In the genomic region with DNA sequence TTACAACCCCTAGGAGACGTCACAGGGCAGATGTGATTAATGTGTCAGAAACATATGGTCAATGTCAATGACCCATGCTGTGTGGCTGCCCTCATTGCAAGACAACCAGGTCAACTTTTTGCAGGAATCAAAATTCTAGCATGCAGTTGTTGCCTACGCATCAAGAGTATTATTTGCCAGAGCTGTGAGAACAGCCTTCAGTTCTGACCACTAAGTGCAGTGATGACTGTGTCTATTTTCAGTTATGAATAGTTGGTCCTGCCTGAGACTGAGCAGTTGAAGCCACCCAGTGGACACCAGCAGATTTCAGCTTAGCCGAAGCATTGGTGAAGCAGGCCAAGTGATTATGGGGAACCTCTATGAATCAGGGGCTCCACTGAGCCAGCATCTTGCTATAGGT, we compare ENCODE assay signal across 11 cellular contexts. TPM values are rescaled to one million over a fixed set of nuclear protein-coding genes. Genes with fewer than 3 reads are reported as not detected.
DNase-seq lines count a peak whose midpoint lies in the region; ATAC-seq and TF ChIP-seq lines count a peak whose summit lies in the region.
"Had no signal": no experiment of that assay in that cellular context is flagged by ENCODE, and none has a peak within 500 bp of the region (broad histone marks: within the 10 kb centered on the region; RNA-seq: fewer than 3 reads in every experiment).

No MANE protein-coding gene starts in this region.

- no peaks in the 10 kb centered on the region for H3K27me3 ChIP-seq in A673 (replicated peaks; ENCODE audit: insufficient read depth, low read depth, low read length, poor library complexity)
- H3K27me3 ChIP-seq: BLaER1 treated with 17β-estradiol and CSF1 and Interleukin-3, amounts not matched to agents 10 nM and 100 nM had no signal

- H3K4me3 ChIP-seq in GM12864 (ENCODE audit: low read depth, low read length) (no peak overlapping the region), A673 (ENCODE audit: low read depth, low read length, poor library complexity, severe bottlenecking) (no peak overlapping the region)
- H3K4me3 ChIP-seq: BLaER1 treated with 17β-estradiol and CSF1 and Interleukin-3, amounts not matched to agents 10 nM and 100 nM; lung; PC-9 had no signal

- no peaks in the 10 kb centered on the region for H3K4me1 Mint-ChIP-seq in activated B cell treated with CpG ODN at 0.5 μM for 24 hours

- POLR2A ChIA-PET in activated B cell treated with CpG ODN at 0.5 μM for 24 hours (lab: Charles Lee): no interaction called here
- POLR2A ChIA-PET in A673 (lab: Charles Lee; ENCODE audit: low non-redundant PET): no interaction called here

- no peaks in the 10 kb centered on the region for H3K9me3 Mint-ChIP-seq in activated B cell treated with CpG ODN at 0.5 μM for 24 hours

- H3K36me3 ChIP-seq in A673 (ENCODE audit: insufficient read depth, low read length, poor library complexity, severe bottlenecking): no peaks in the 10 kb centered on the region

- H3K4me3 Mint-ChIP-seq in activated B cell treated with CpG ODN at 0.5 μM for 24 hours: no peak overlapping the region

- H3K9me3 ChIP-seq in A673 (ENCODE audit: low read depth, low read length, poor library complexity, severe bottlenecking): no peaks in the 10 kb centered on the region
- H3K9me3 ChIP-seq: BLaER1 treated with 17β-estradiol and CSF1 and Interleukin-3, amounts not matched to agents 10 nM and 100 nM had no signal

- no peak overlapping the region for H3K27ac ChIP-seq in A673 (ENCODE audit: low read depth, low read length, poor library complexity, severe bottlenecking)
- H3K27ac ChIP-seq: BLaER1 treated with 17β-estradiol and CSF1 and Interleukin-3, amounts not matched to agents 10 nM and 100 nM; PC-9 had no signal

- intact Hi-C loops in activated B cell treated with CpG ODN at 0.5 μM for 24 hours (cut with micrococcal nuclease) (no loop called here), A673 (cut with micrococcal nuclease; ENCODE audit: unreplicated experiment) (no loop called here)

- no TSS peak for BruUV-seq in A673 (replicated peaks; lab: Mats Ljungman, UMichigan)

- H3K4me1 ChIP-seq in A673 (ENCODE audit: insufficient read depth, low read length, poor library complexity, severe bottlenecking): no peaks in the 10 kb centered on the region
- H3K4me1 ChIP-seq: BLaER1 treated with 17β-estradiol and CSF1 and Interleukin-3, amounts not matched to agents 10 nM and 100 nM had no signal

- DNase-seq in GM12864 (ENCODE audit: low read depth): peak; percentile 34
- DNase-seq in activated B cell treated with CpG ODN at 0.5 μM for 24 hours: no peak
- no peak for DNase-seq in A673 (ENCODE audit: low spot score)
- DNase-seq in SHP77 (lab: John Stamatoyannopoulos, UW): no peak
- DNase-seq in LoVo (ENCODE audit: low spot score): no peak
- no peak for DNase-seq in left lobe of liver (ENCODE audit: low spot score)
- DNase-seq: PC-9 had no signal

- H3K27ac Mint-ChIP-seq in activated B cell treated with CpG ODN at 0.5 μM for 24 hours: no peak overlapping the region

- H3K36me3 Mint-ChIP-seq in activated B cell treated with CpG ODN at 0.5 μM for 24 hours (ENCODE audit: low read depth): peaks cover 31% of the 10 kb centered on the region

- ATAC-seq in GM19452 (IDR thresholded peaks at IDR 0.05; ENCODE audit: unreplicated experiment) (peak; percentile 96), HG03039 (IDR thresholded peaks at IDR 0.05; ENCODE audit: unreplicated experiment) (peak; percentile 96), activated B cell treated with CpG ODN at 0.5 μM for 24 hours (ENCODE audit: low read depth) (peak; percentile 14), left lobe of liver (no peak)

- no peaks in the 10 kb centered on the region for H3K27me3 Mint-ChIP-seq in activated B cell treated with CpG ODN at 0.5 μM for 24 hours

- CTCF ChIA-PET in activated B cell treated with CpG ODN at 0.5 μM for 24 hours (lab: Charles Lee) (no interaction called here), A673 (lab: Charles Lee) (no interaction called here)

- TF ChIP-seq CTCF in GM12864 (IDR thresholded peaks at IDR 0.05; ENCODE audit: low read depth, low read length, missing control alignments) (peak; percentile 46), activated B cell treated with CpG ODN at 0.5 μM for 24 hours (IDR thresholded peaks at IDR 0.05) (no peak), A673 (conservative IDR thresholded peaks at IDR 0.05; ENCODE audit: low read depth, low read length) (no peak)

RNA-seq across cellular contexts. Expression of a gene that starts 47.3 kb away (rescaled TPM):
- total RNA-seq in activated B cell treated with CpG ODN at 0.5 μM for 24 hours: 38.0 and 42.3 TPM in 2 replicates
- total RNA-seq in A673 (2021): 15.3 and 17.2 TPM in 2 replicates
- total RNA-seq in left lobe of liver: 17.3 TPM
